Comparison of ENCODE assay signal across 17 cellular contexts in genomic region chr19:5022066-5022860, GRCh38. TPM values are rescaled to one million over a fixed set of nuclear protein-coding genes. Genes with fewer than 3 reads are reported as not detected.
DNase-seq lines count a peak whose midpoint lies in the region; ATAC-seq, FAIRE-seq and TF ChIP-seq lines count a peak whose summit lies in the region.
"Had no signal": no experiment of that assay in that cellular context is flagged by ENCODE, and none has a peak within 500 bp of the region (broad histone marks: within the 10 kb centered on the region; RNA-seq: fewer than 3 reads in every experiment).

No MANE protein-coding gene starts in this region.

- 93% methylated on average over 13 of the region's 16 CpGs; no CpG with 5 or more reads in 1 of the 2 experiments for WGBS in H1 (ENCODE audit: extremely low coverage in 1 of 2, insufficient coverage in 1 of 2, insufficient read length in 1 of 2, insufficient replicate concordance in 2 of 2, low coverage in 1 of 2, low lambda C conversion rate in 2 of 2, missing lambda C conversion rate in 1 of 2), 2 experiments

- CTCF ChIA-PET in activated naive CD4-positive, alpha-beta T cell treated with anti-CD3 and anti-CD28 coated beads, Interleukin-2, amount 10 ng/mL, durations not matched to agents 7 days and 5 days (lab: Charles Lee) = no interaction called here
- CTCF ChIA-PET in H1 (lab: Charles Lee; ENCODE audit: partially characterized antibody) = interaction anchor here (0.5 to 12.0 kb wide), 11 partner anchors 8 to 380 kb away, joined by 3 to 175 read pairs (median 3); no protein-coding TSS in a partner anchor

- no peak for TF ChIP-seq RAD21 in H1 (IDR thresholded peaks at IDR 0.05 in 1 of 2, conservative IDR thresholded peaks at IDR 0.05 in 1 of 2; ENCODE audit: low read depth in 2 of 2, low read length in 2 of 2)

- H3K79me2 ChIP-seq in H1 (ENCODE audit: control insufficient read depth in 1 of 2, insufficient read depth in 2 of 2, low read length in 2 of 2) (peaks cover 0 to 30% of the 10 kb centered on the region in 2 experiments; a peak in 1 of 4 replicates), osteoblast (ENCODE audit: insufficient read depth, low read length) (peaks cover 69% of the 10 kb centered on the region)

- no peak overlapping the region for H2BK15ac ChIP-seq in H1 (ENCODE audit: low read length)

- H3K9ac ChIP-seq in H1 (replicated peaks in 1 of 4; ENCODE audit: extremely low read depth in 1 of 4, low read depth in 3 of 4, low read length in 3 of 4) (no peak overlapping the region), stomach smooth muscle (ENCODE audit: low read length in 2 of 2) (no peak overlapping the region)

- H4K5ac ChIP-seq in H1 (ENCODE audit: insufficient read length, low read depth, low read length) = no peak overlapping the region

- H3K27ac Mint-ChIP-seq in activated naive CD4-positive, alpha-beta T cell treated with anti-CD3 and anti-CD28 coated beads, Interleukin-2, amount 10 ng/mL, durations not matched to agents 7 days and 5 days = peak overlapping the region; percentile 11

- H2BK5ac ChIP-seq in H1 (ENCODE audit: low read depth, low read length) = no peak overlapping the region

- H3K9me3 ChIP-seq in H1 (ENCODE audit: insufficient read depth in 2 of 2, low read depth in 1 of 2, low read length in 1 of 2) = peaks cover 0 to 10% of the 10 kb centered on the region in 2 experiments; a peak in 2 of 4 replicates
- no peaks in the 10 kb centered on the region for H3K9me3 ChIP-seq in osteoblast (ENCODE audit: low read depth, low read length)
- no peaks in the 10 kb centered on the region for H3K9me3 ChIP-seq in stomach smooth muscle (ENCODE audit: control insufficient read depth in 2 of 2, low read length in 2 of 2)
- H3K9me3 ChIP-seq: HAP-1, SJCRH30 had no signal

- ATAC-seq in GM21447 (IDR thresholded peaks at IDR 0.05; ENCODE audit: unreplicated experiment) = no peak

- POLR2A ChIA-PET in H1 (lab: Charles Lee; ENCODE audit: partially characterized antibody) = interaction anchor here (0.5 to 0.6 kb wide), 2 partner anchors 111 to 163 kb away, joined by 3 read pairs; no protein-coding TSS in a partner anchor

- H3K14ac ChIP-seq in H1 (ENCODE audit: insufficient read length) = no peak overlapping the region

- no peak overlapping the region for H2BK120ac ChIP-seq in H1 (replicated peaks; ENCODE audit: low read depth, low read length)

- no peaks in the 10 kb centered on the region for H3K27me3 Mint-ChIP-seq in activated naive CD4-positive, alpha-beta T cell treated with anti-CD3 and anti-CD28 coated beads, Interleukin-2, amount 10 ng/mL, durations not matched to agents 7 days and 5 days

- TF ChIP-seq CTCF in H1 (IDR thresholded peaks at IDR 0.05; ENCODE audit: control extremely low read depth in 1 of 3, insufficient read depth in 1 of 3, low read depth in 1 of 3, low read length in 3 of 3) (no peak), osteoblast (IDR thresholded peaks at IDR 0.05; ENCODE audit: extremely low read depth, low read depth, low read length) (no peak)

- no peak for TF ChIP-seq POLR2A in H1 (IDR thresholded peaks at IDR 0.05; ENCODE audit: control extremely low read depth in 1 of 2, low read depth in 2 of 2, low read length in 2 of 2)

- H2BK20ac ChIP-seq in H1 (ENCODE audit: low read length) = no peak overlapping the region

- H3K4ac ChIP-seq in H1 (replicated peaks; ENCODE audit: insufficient read length, low read depth, low read length) = peak overlapping the region; percentile 53

- peaks cover 4 to 5% of the 10 kb centered on the region in 2 experiments for H4K20me1 ChIP-seq in H1 (replicated peaks in 1 of 2; ENCODE audit: control insufficient read depth in 1 of 2, insufficient read depth in 2 of 2, low read length in 2 of 2)
- H4K20me1 ChIP-seq in osteoblast (ENCODE audit: insufficient read depth, low read length) = peaks cover 72% of the 10 kb centered on the region

- DNase-seq in activated naive CD4-positive, alpha-beta T cell treated with anti-CD3 and anti-CD28 coated beads, Interleukin-2, amount 10 ng/mL, durations not matched to agents 7 days and 5 days = no peak
- no peak for DNase-seq in activated naive CD4-positive, alpha-beta T cell (lab: John Stamatoyannopoulos, UW)
- DNase-seq in H1 (ENCODE audit: low read depth in 1 of 2, low spot score in 2 of 2) (no peak), osteoblast (ENCODE audit: insufficient read length, low spot score, missing footprints) (peak; percentile 53), DMS53 treated with DMSO at 0.1 percent for 48 hours (lab: John Stamatoyannopoulos, UW; ENCODE audit: unreplicated experiment) (no peak), SIG-M5 treated with dmso at 0.1 percent for 504 hours (lab: John Stamatoyannopoulos, UW; ENCODE audit: unreplicated experiment) (no peak)
- DNase-seq: DMS 273 treated with DMSO at 0.1 percent for 48 hours, EL, NCI-H1105 treated with DMSO at 0.1 percent for 48 hours, NCI-H1694 treated with DMSO at 0.1 percent for 48 hours, NCI-H226, NCI-H524 treated with DMSO at 0.1 percent for 48 hours, SJCRH30 had no signal

- peaks cover 0 to 12% (median 6%) of the 10 kb centered on the region in 4 experiments; a peak in 5 of 8 replicates for H3K36me3 ChIP-seq in H1 (ENCODE audit: control insufficient read depth in 2 of 4, insufficient read depth in 4 of 4, low read length in 3 of 4)
- peaks cover 3% of the 10 kb centered on the region for H3K36me3 ChIP-seq in osteoblast (ENCODE audit: insufficient read depth, low read length)
- peaks cover 5 to 7% of the 10 kb centered on the region in 2 donors for H3K36me3 ChIP-seq in stomach smooth muscle (ENCODE audit: control insufficient read depth in 2 of 2, insufficient read depth in 2 of 2, low read length in 2 of 2)

- H3K56ac ChIP-seq in H1 (replicated peaks; ENCODE audit: insufficient read length, low read depth, low read length) = no peak overlapping the region

- H3K27ac ChIP-seq in H1 (ENCODE audit: low read depth, low read length) (no peak overlapping the region), osteoblast (ENCODE audit: low read depth, low read length) (no peak overlapping the region), stomach smooth muscle (ENCODE audit: low read length) (peak overlapping the region; percentile 55)

- H3K27me3 ChIP-seq in H1 (replicated peaks in 1 of 4; ENCODE audit: control insufficient read depth in 3 of 4, extremely low read depth in 1 of 4, insufficient read depth in 3 of 4, low read length in 3 of 4) = no peaks in the 10 kb centered on the region
- H3K27me3 ChIP-seq in osteoblast (ENCODE audit: insufficient read depth, low read length) = no peaks in the 10 kb centered on the region
- H3K27me3 ChIP-seq in stomach smooth muscle (ENCODE audit: control insufficient read depth in 1 of 2, insufficient read depth in 2 of 2, low read length in 2 of 2) = no peaks in the 10 kb centered on the region
- H3K27me3 ChIP-seq: BLaER1, SJCRH30 had no signal

- H3K23ac ChIP-seq in H1 (ENCODE audit: insufficient read length) = no peak overlapping the region

- H4K91ac ChIP-seq in H1 (replicated peaks; ENCODE audit: insufficient read length, low read length) = peak overlapping the region; percentile 65

- TF ChIP-seq EP300 in H1 (IDR thresholded peaks at IDR 0.05; ENCODE audit: borderline replicate concordance in 1 of 2, low read depth in 2 of 2, low read length in 2 of 2) = no peak

- H2AK5ac ChIP-seq in H1 (ENCODE audit: low read depth, low read length) = no peak overlapping the region

- FAIRE-seq in H1 (lab: Jason Lieb, UNC) = no peak

- no peak overlapping the region for H3K4me3 Mint-ChIP-seq in activated naive CD4-positive, alpha-beta T cell treated with anti-CD3 and anti-CD28 coated beads, Interleukin-2, amount 10 ng/mL, durations not matched to agents 7 days and 5 days

- peaks cover 2% of the 10 kb centered on the region for H3K4me1 Mint-ChIP-seq in activated naive CD4-positive, alpha-beta T cell treated with anti-CD3 and anti-CD28 coated beads, Interleukin-2, amount 10 ng/mL, durations not matched to agents 7 days and 5 days

- no peaks in the 10 kb centered on the region for H3K9me3 Mint-ChIP-seq in activated naive CD4-positive, alpha-beta T cell treated with anti-CD3 and anti-CD28 coated beads, Interleukin-2, amount 10 ng/mL, durations not matched to agents 7 days and 5 days

- H3K4me3 ChIP-seq in H1 (ENCODE audit: extremely low read depth in 1 of 4, insufficient read depth in 2 of 4, low read depth in 3 of 4, low read length in 4 of 4) (no peak overlapping the region), osteoblast (ENCODE audit: insufficient read depth, low read length) (no peak overlapping the region), stomach smooth muscle (ENCODE audit: low read length in 2 of 2) (no peak overlapping the region)
- H3K4me3 ChIP-seq: BLaER1, HAP-1, SJCRH30 had no signal

- H4K8ac ChIP-seq in H1 (ENCODE audit: extremely low read depth, insufficient read depth, low read length) = no peak overlapping the region

- H3K4me1 ChIP-seq in H1 (replicated peaks in 1 of 4; ENCODE audit: control insufficient read depth in 3 of 4, insufficient read depth in 4 of 4, low read length in 3 of 4) = no peaks in the 10 kb centered on the region; a peak in 2 of 7 replicates
- H3K4me1 ChIP-seq in osteoblast (ENCODE audit: insufficient read depth, low read length) = peaks cover 9% of the 10 kb centered on the region
- H3K4me1 ChIP-seq in stomach smooth muscle (ENCODE audit: control insufficient read depth, insufficient read depth, low read length) = peaks cover 28% of the 10 kb centered on the region
- H3K4me1 ChIP-seq: HAP-1 had no signal

- no peak overlapping the region for H2BK12ac ChIP-seq in H1 (ENCODE audit: low read depth, low read length)

- peaks cover 6% of the 10 kb centered on the region for H3K36me3 Mint-ChIP-seq in activated naive CD4-positive, alpha-beta T cell treated with anti-CD3 and anti-CD28 coated beads, Interleukin-2, amount 10 ng/mL, durations not matched to agents 7 days and 5 days

- peaks cover 16% of the 10 kb centered on the region; the same call in 1 of the 2 replicates for H3K23me2 ChIP-seq in H1 (ENCODE audit: low read depth, low read length)

- H3K4me2 ChIP-seq in H1 (ENCODE audit: insufficient read depth in 1 of 2, low read depth in 2 of 2, low read length in 2 of 2) = no peak overlapping the region
- no peak overlapping the region for H3K4me2 ChIP-seq in osteoblast (ENCODE audit: insufficient read depth, low read length)
- H3K4me2 ChIP-seq: BLaER1 had no signal

- no peak overlapping the region for H2AFZ ChIP-seq in H1 (ENCODE audit: low read length)
- H2AFZ ChIP-seq in osteoblast (ENCODE audit: low read length) = no peak overlapping the region

- no peak overlapping the region for H3K18ac ChIP-seq in H1 (ENCODE audit: extremely low read depth, low read length)

- H3K79me1 ChIP-seq in H1 (ENCODE audit: low read depth, low read length) = peaks cover 20% of the 10 kb centered on the region

RNA-seq across cellular contexts. Expression of gene KDM4B, which starts 53.4 kb away (rescaled TPM):
- 31.9 and 32.8 TPM in 2 replicates for total RNA-seq in H1 (2021; fragmentation: NEBNext Ultra II Directional; extraction: Animal tissue kit (Norgen Biotek cat#: 25700))
- polyA plus RNA-seq in H1 (2011; rRNA removed) = 12.0 and 21.1 TPM in 2 replicates
- 16.6 TPM for polyA plus RNA-seq in H1 (2011; cell fraction: cytosol; rRNA removed)
- 36.4 TPM for polyA plus RNA-seq in H1 (2011; cell fraction: nucleus; rRNA removed)
- 15.0 to 22.8 TPM (median 19.6 TPM) in 4 replicates for polyA plus RNA-seq in H1 (2012, experiment 1 of 2)
- 17.0 TPM for polyA plus RNA-seq in H1 (2012, experiment 2 of 2)
- polyA plus RNA-seq in H1 (2013, experiment 1 of 2) = 13.3 TPM
- polyA plus RNA-seq in H1 (2013, experiment 2 of 2) = 12.3 TPM
- polyA minus RNA-seq in H1 (2011; rRNA and poly(A)+ RNA removed) = 18.7 and 23.6 TPM in 2 replicates
- 26.2 TPM for polyA minus RNA-seq in H1 (2011; cell fraction: cytosol; rRNA and poly(A)+ RNA removed)
- polyA minus RNA-seq in H1 (2011; cell fraction: nucleus; rRNA and poly(A)+ RNA removed) = 44.4 TPM
- total RNA-seq in osteoblast = 19.7 and 22.1 TPM in 2 replicates
